Comparison of ENCODE assay signal across 8 cellular contexts in the genomic region with DNA sequence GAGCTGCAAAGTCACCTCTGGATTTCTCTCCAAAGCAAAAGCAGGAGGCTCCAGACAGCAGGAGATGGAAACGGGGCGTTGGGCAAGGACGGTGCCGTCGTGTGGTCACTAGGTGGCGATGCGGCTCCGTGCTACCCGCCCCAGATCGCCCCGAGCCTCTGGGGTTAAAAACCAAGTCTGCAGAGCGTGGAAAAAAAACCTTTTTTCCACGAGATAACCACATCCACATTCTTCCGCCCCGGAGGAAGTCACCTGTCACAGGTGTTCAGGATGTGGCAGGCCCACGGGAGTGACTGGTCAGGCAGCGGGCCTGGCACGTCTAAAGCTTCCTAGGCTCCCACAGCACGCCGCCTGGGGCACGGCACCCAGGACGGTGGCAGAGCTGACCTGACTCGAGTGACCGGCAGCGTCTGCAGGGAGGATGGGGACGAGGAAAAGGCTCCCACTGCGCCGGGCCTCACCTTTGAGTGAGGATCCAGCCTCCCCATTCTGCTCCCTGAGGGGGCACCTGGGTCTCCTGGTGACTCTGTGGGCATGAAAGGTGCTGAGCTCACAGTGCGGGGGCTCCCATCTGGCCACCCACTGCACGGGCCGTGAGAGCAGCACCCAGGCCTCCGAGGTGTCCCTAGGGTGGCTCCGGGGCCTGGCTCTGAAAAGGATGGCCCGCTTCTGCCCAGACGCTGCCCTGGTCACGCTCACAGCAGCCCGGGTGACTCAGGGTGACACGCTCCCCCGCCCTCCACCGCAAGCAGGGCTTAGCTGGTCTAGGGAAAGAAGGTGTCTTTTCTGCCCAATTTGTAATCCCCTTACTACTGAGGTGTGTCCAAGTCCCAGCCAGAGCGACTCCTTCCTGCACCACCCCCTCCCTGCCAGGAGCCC. TPM values are rescaled to one million over a fixed set of nuclear protein-coding genes. Genes with fewer than 3 reads are reported as not detected.
DNase-seq lines count a peak whose midpoint lies in the region; ATAC-seq and FAIRE-seq lines count a peak whose summit lies in the region.

No MANE protein-coding gene starts in this region.

- ATAC-seq in HG03432 (IDR thresholded peaks at IDR 0.05; ENCODE audit: unreplicated experiment) (peak; percentile 79), memory B cell (ENCODE audit: low read depth) (peak; percentile 87)
- peak; percentile 91 for ATAC-seq in activated CD8-positive, alpha-beta T cell treated with anti-CD3 and anti-CD28 coated beads, Interleukin-2, amount 10 ng/mL, durations not matched to agents 7 days and 5 days

- FAIRE-seq in GM18507 (lab: Jason Lieb, UNC): peak; percentile 97

- H3K27me3 Mint-ChIP-seq in activated CD8-positive, alpha-beta T cell treated with anti-CD3 and anti-CD28 coated beads, Interleukin-2, amount 10 ng/mL, durations not matched to agents 7 days and 5 days (ENCODE audit: low read depth): no peaks in the 10 kb centered on the region
- no peaks in the 10 kb centered on the region for H3K27me3 Mint-ChIP-seq in memory B cell

- no peaks in the 10 kb centered on the region for H3K9me3 Mint-ChIP-seq in activated CD8-positive, alpha-beta T cell treated with anti-CD3 and anti-CD28 coated beads, Interleukin-2, amount 10 ng/mL, durations not matched to agents 7 days and 5 days (ENCODE audit: insufficient read depth)
- no peaks in the 10 kb centered on the region for H3K9me3 Mint-ChIP-seq in memory B cell

- peaks cover 44% of the 10 kb centered on the region for H3K4me1 Mint-ChIP-seq in activated CD8-positive, alpha-beta T cell treated with anti-CD3 and anti-CD28 coated beads, Interleukin-2, amount 10 ng/mL, durations not matched to agents 7 days and 5 days (ENCODE audit: low read depth)
- peaks cover 14% of the 10 kb centered on the region for H3K4me1 Mint-ChIP-seq in memory B cell

- POLR2A ChIA-PET in activated CD8-positive, alpha-beta T cell treated with anti-CD3 and anti-CD28 coated beads, Interleukin-2, amount 10 ng/mL, durations not matched to agents 7 days and 5 days (lab: Charles Lee): interaction anchor here (0.6 to 1.4 kb wide), 7 partner anchors 29 to 286 kb away, joined by 3 to 8 read pairs (median 3); a partner anchor contains a TSS

- CTCF ChIA-PET in activated CD8-positive, alpha-beta T cell treated with anti-CD3 and anti-CD28 coated beads, Interleukin-2, amount 10 ng/mL, durations not matched to agents 7 days and 5 days (lab: Charles Lee): interaction anchor here (0.7 to 5.1 kb wide), 36 partner anchors 9 to 286 kb away, joined by 3 to 47 read pairs (median 5); a partner anchor contains a TSS

- peak overlapping the region; percentile 46 for H3K27ac Mint-ChIP-seq in activated CD8-positive, alpha-beta T cell treated with anti-CD3 and anti-CD28 coated beads, Interleukin-2, amount 10 ng/mL, durations not matched to agents 7 days and 5 days
- H3K27ac Mint-ChIP-seq in memory B cell: peak overlapping the region; percentile 11

- no peak overlapping the region for H3K4me3 Mint-ChIP-seq in activated CD8-positive, alpha-beta T cell treated with anti-CD3 and anti-CD28 coated beads, Interleukin-2, amount 10 ng/mL, durations not matched to agents 7 days and 5 days
- peak overlapping the region; percentile 65 for H3K4me3 Mint-ChIP-seq in memory B cell

- DNase-seq in A172 (ENCODE audit: low spot score) (peak; percentile 89), GM18507 (ENCODE audit: extremely low spot score, insufficient read length, low read depth) (peak; percentile 78), NCI-H774 (lab: John Stamatoyannopoulos, UW) (peak; percentile 67), memory B cell (ENCODE audit: low spot score in 2 of 2) (peak; percentile 74 to 80)
- peak; percentile 85 for DNase-seq in activated CD8-positive, alpha-beta T cell treated with anti-CD3 and anti-CD28 coated beads, Interleukin-2, amount 10 ng/mL, durations not matched to agents 7 days and 5 days
- DNase-seq in effector CD4-positive, alpha-beta T cell: peak; percentile 74
- peak; percentile 57 for DNase-seq in stimulated activated CD8-positive, alpha-beta memory T cell treated with anti-CD3 and anti-CD28 coated beads, Interleukin-15, amount 100 ng/mL, for 24 hours (ENCODE audit: low read depth)

- peaks cover 12% of the 10 kb centered on the region for H3K36me3 Mint-ChIP-seq in activated CD8-positive, alpha-beta T cell treated with anti-CD3 and anti-CD28 coated beads, Interleukin-2, amount 10 ng/mL, durations not matched to agents 7 days and 5 days (ENCODE audit: low read depth)
- H3K36me3 Mint-ChIP-seq in memory B cell: peaks cover 8% of the 10 kb centered on the region

RNA-seq across cellular contexts. Expression of a gene that starts 18.7 kb away (rescaled TPM):
- 7.9 and 8.0 TPM in 2 replicates for total RNA-seq in A172 (2014; rRNA removed; shearing (Covaris generic))
- 10 to 100 TPM; 15.6 to 16.0 TPM for total RNA-seq in activated CD8-positive, alpha-beta T cell treated with anti-CD3 and anti-CD28 coated beads, Interleukin-2, amount 10 ng/mL, durations not matched to agents 7 days and 5 days

RNA-seq across cellular contexts. Expression of a gene that starts 35.5 kb away (rescaled TPM):
- 4,174 and 4,857 TPM in 2 replicates for total RNA-seq in A172 (2014; rRNA removed; shearing (Covaris generic))
- total RNA-seq in activated CD8-positive, alpha-beta T cell treated with anti-CD3 and anti-CD28 coated beads, Interleukin-2, amount 10 ng/mL, durations not matched to agents 7 days and 5 days: over 10,000 TPM; 13,463 to 13,594 TPM

Comparison
In these comparisons a context has a peak if more than half of its experiments do, and no peak if none do; other contexts are left out.
1. Peak in every context shown above with its lines: DNase-seq and ATAC-seq.